ENCODE assay signal across 8 cellular contexts in genomic region chr11:120211522-120212258, GRCh38. TPM values are rescaled to one million over a fixed set of nuclear protein-coding genes. Genes with fewer than 3 reads are reported as not detected.
DNase-seq lines count a peak whose midpoint lies in the region; ATAC-seq, FAIRE-seq and TF ChIP-seq lines count a peak whose summit lies in the region.

No MANE protein-coding gene starts in this region.

- ATAC-seq in T-helper 17 cell (no peak), foreskin keratinocyte (no peak)

- FAIRE-seq in frontal cortex (lab: Jason Lieb, UNC): no peak

- DNase-seq in NCI-H82 (lab: John Stamatoyannopoulos, UW) (peak; percentile 14), NCI-H82 treated with DMSO at 0.1 percent for 48 hours (lab: John Stamatoyannopoulos, UW; ENCODE audit: unreplicated experiment) (no peak), T-helper 17 cell (no peak), foreskin keratinocyte (no peak), glomerular visceral epithelial cell (ENCODE audit: extremely low spot score) (no peak), frontal cortex (ENCODE audit: low spot score in 2 of 2) (no peak)
- DNase-seq in central memory CD4-positive, alpha-beta T cell: no peak

- H3K27ac Mint-ChIP-seq in T-helper 17 cell: peak overlapping the region; percentile 92

- H3K4me3 Mint-ChIP-seq in T-helper 17 cell: peak overlapping the region; percentile 94

- H3K9me3 ChIP-seq in T-helper 17 cell (ENCODE audit: control insufficient read depth, low read length, poor library complexity, severe bottlenecking) (no peaks in the 10 kb centered on the region), skeletal muscle tissue (ENCODE audit: control insufficient read depth in 3 of 3, low read length in 3 of 3) (no peaks in the 10 kb centered on the region)

- H3K9ac ChIP-seq in skeletal muscle tissue (ENCODE audit: low read depth in 1 of 3, low read length in 3 of 3): peak overlapping the region; percentile 59 to 76 (median 63)

- peaks cover 34% of the 10 kb centered on the region for H3K27me3 Mint-ChIP-seq in T-helper 17 cell

- peaks cover 5% of the 10 kb centered on the region for H3K36me3 Mint-ChIP-seq in T-helper 17 cell (ENCODE audit: low read depth)

- no peak for TF ChIP-seq CTCF in foreskin keratinocyte (conservative IDR thresholded peaks at IDR 0.05)

- H3K27ac ChIP-seq in foreskin keratinocyte: peak overlapping the region; percentile 99
- H3K27ac ChIP-seq in skeletal muscle tissue (ENCODE audit: low read depth, low read length): peak overlapping the region; percentile 60

- H3K4me1 ChIP-seq in foreskin keratinocyte (peaks cover 7% of the 10 kb centered on the region), skeletal muscle tissue (ENCODE audit: control insufficient read depth in 3 of 3, insufficient read depth in 3 of 3, low read length in 3 of 3) (peaks cover 43 to 55% (median 48%) of the 10 kb centered on the region in 3 donors)

- peak overlapping the region; percentile 69 to 73 (median 72) for H3K4me3 ChIP-seq in skeletal muscle tissue (ENCODE audit: low read length in 3 of 3)

- H3K36me3 ChIP-seq in skeletal muscle tissue (ENCODE audit: control insufficient read depth in 3 of 3, insufficient read depth in 3 of 3, low read length in 3 of 3): peaks cover 0 to 9% (median 3%) of the 10 kb centered on the region in 3 donors

- H3K27me3 ChIP-seq in foreskin keratinocyte (no peaks in the 10 kb centered on the region), skeletal muscle tissue (ENCODE audit: control insufficient read depth in 3 of 3, insufficient read depth in 3 of 3, low read length in 3 of 3) (peaks cover 2 to 38% (median 6%) of the 10 kb centered on the region in 3 donors)

- peaks cover 19% of the 10 kb centered on the region for H3K4me1 Mint-ChIP-seq in T-helper 17 cell

RNA-seq across cellular contexts. Expression of gene OAF, which starts 0.9 kb away (rescaled TPM):
- total RNA-seq in T-helper 17 cell (1 to 10 TPM; 1.3 to 3.8 TPM), foreskin keratinocyte (17.3 and 20.0 TPM in 2 replicates), skeletal muscle tissue (13.6 TPM), frontal cortex (1.2 TPM)
- 23.0 and 24.2 TPM in 2 replicates for polyA plus RNA-seq in foreskin keratinocyte

RNA-seq across cellular contexts. Expression of gene POU2F3, which starts 28.2 kb away (rescaled TPM):
- total RNA-seq in T-helper 17 cell (not detected), foreskin keratinocyte (0.21 and 0.58 TPM in 2 replicates), skeletal muscle tissue (not detected), frontal cortex (0.41 TPM)
- 0.17 and 0.27 TPM in 2 replicates for polyA plus RNA-seq in foreskin keratinocyte
